28 cellular contexts compared by ENCODE assay signal in genomic region chr2:17748745-17749144, GRCh38. TPM values are rescaled to one million over a fixed set of nuclear protein-coding genes. Genes with fewer than 3 reads are reported as not detected.
DNase-seq lines count a peak whose midpoint lies in the region; ATAC-seq and TF ChIP-seq lines count a peak whose summit lies in the region.
"Had no signal": no experiment of that assay in that cellular context is flagged by ENCODE, and none has a peak within 500 bp of the region (broad histone marks: within the 10 kb centered on the region; RNA-seq: fewer than 3 reads in every experiment).

No MANE protein-coding gene starts in this region.

- BruUV-seq in HCT116 (replicated peaks; lab: Mats Ljungman, UMichigan) = no TSS peak

- H3K36me3 ChIP-seq in HCT116 (ENCODE audit: control insufficient read depth in 1 of 2, insufficient read depth in 2 of 2, low read length in 2 of 2) (peaks cover 2 to 9% of the 10 kb centered on the region in 2 experiments; a peak in 2 of 4 replicates), iPS-18a (ENCODE audit: control insufficient read depth, low read depth, low read length) (peaks cover 16% of the 10 kb centered on the region)
- H3K36me3 ChIP-seq: adrenal gland, suprapubic skin had no signal

- no peak overlapping the region for H3K9ac ChIP-seq in HCT116 (ENCODE audit: low read length)
- peak overlapping the region; percentile 52 for H3K9ac ChIP-seq in iPS-18a (ENCODE audit: low read length)
- H3K9ac ChIP-seq: SK-N-SH had no signal

- RAD21 ChIA-PET in HCT116 (lab: Charles Lee; ENCODE audit: low non-redundant PET in 1 of 2, low total read pairs in 2 of 2, uncharacterized antibody in 2 of 2, unreplicated experiment in 2 of 2) = no interaction called here

- DNase-seq in Caki2 (ENCODE audit: low read depth) = peak; percentile 76
- DNase-seq in HCT116 (ENCODE audit: low read depth, low spot score) = no peak
- peak; percentile 8 for DNase-seq in NCI-H748 treated with DMSO at 0.1 percent for 48 hours (lab: John Stamatoyannopoulos, UW)
- DNase-seq in NCI-H446 treated with DMSO at 0.1 percent for 48 hours (lab: John Stamatoyannopoulos, UW) = no peak
- DNase-seq: activated CD4-positive, alpha-beta T cell treated with anti-CD3 and anti-CD28 coated beads, Interleukin-2, amount 50 U/mL, for 48 hours; activated naive CD4-positive, alpha-beta T cell treated with Interleukin-2 at 50 U/mL for 16 hours; adrenal gland; C1 segment of cervical spinal cord; EL; endodermal cell; glutamatergic neuron; left ventricle myocardium superior; MV-4-11; NCI-H1436; NCI-H2107; NCI-H510A; SK-N-SH; stimulated activated naive CD4-positive, alpha-beta T cell treated with Interleukin-2 at 50 U/mL for 16 hours; upper lobe of left lung had no signal

- H3K4me1 ChIP-seq in HCT116 (ENCODE audit: control insufficient read depth in 1 of 2, insufficient read depth in 2 of 2, low read length in 2 of 2) = peaks cover 16 to 28% of the 10 kb centered on the region in 2 experiments; a peak in 3 of 4 replicates
- H3K4me1 ChIP-seq in iPS-18a (ENCODE audit: control insufficient read depth, low read depth, low read length) = peaks cover 35% of the 10 kb centered on the region

- H4K20me1 ChIP-seq in HCT116 (ENCODE audit: insufficient read depth) = no peaks in the 10 kb centered on the region

- in situ Hi-C loops in Caki2 (cut with HindIII; ENCODE audit: low pct_unique_long_range_greater_than_20kb, low sequenced_read_pairs) = no loop called here

- no peak overlapping the region for H2AFZ ChIP-seq in HCT116 (ENCODE audit: low read depth, low read length, poor library complexity, severe bottlenecking)
- H2AFZ ChIP-seq: PC-9 had no signal

- POLR2A ChIA-PET in HCT116 (lab: Charles Lee) = no interaction called here

- TF ChIP-seq RAD21 in HCT116 (IDR thresholded peaks at IDR 0.05; ENCODE audit: low read depth) = no peak

- CTCF ChIA-PET in HCT116 (lab: Charles Lee) = no interaction called here

- H3K79me2 ChIP-seq in HCT116 (ENCODE audit: insufficient read depth, low read length) = peaks cover 74% of the 10 kb centered on the region

- intact Hi-C loops in HCT116 (cut with micrococcal nuclease) = no loop called here

- H3K27me3 ChIP-seq in HCT116 (ENCODE audit: insufficient read depth, low read length) (no peaks in the 10 kb centered on the region), iPS-18a (ENCODE audit: control insufficient read depth, insufficient read depth, low read length) (no peaks in the 10 kb centered on the region)
- H3K27me3 ChIP-seq: adrenal gland, right atrium auricular region, suprapubic skin, upper lobe of left lung had no signal

- H3K9me2 ChIP-seq in HCT116 (ENCODE audit: insufficient read depth) = no peaks in the 10 kb centered on the region
- H3K9me2 ChIP-seq: SK-N-SH had no signal

- H3K9me3 ChIP-seq in HCT116 (ENCODE audit: control insufficient read depth in 1 of 2, insufficient read depth in 1 of 2, low read depth in 1 of 2, low read length in 2 of 2) (no peaks in the 10 kb centered on the region), iPS-18a (ENCODE audit: control insufficient read depth, low read depth, low read length) (no peaks in the 10 kb centered on the region)
- H3K9me3 ChIP-seq: adrenal gland, neutrophil, right atrium auricular region, SK-N-SH, suprapubic skin, upper lobe of left lung had no signal

- ATAC-seq in HCT116 (no peak), GM21390 (IDR thresholded peaks at IDR 0.05; ENCODE audit: unreplicated experiment) (no peak), GM21723 (IDR thresholded peaks at IDR 0.05; ENCODE audit: unreplicated experiment) (no peak)
- ATAC-seq: left ventricle myocardium superior, Right ventricle myocardium inferior had no signal

- no peak for TF ChIP-seq CTCF in HCT116 (IDR thresholded peaks at IDR 0.05 in 2 of 3, conservative IDR thresholded peaks at IDR 0.05 in 1 of 3; ENCODE audit: borderline replicate concordance in 1 of 3, insufficient read depth in 1 of 3, low read depth in 2 of 3, low read length in 2 of 3)

- no peak for TF ChIP-seq POLR2A in HCT116 (IDR thresholded peaks at IDR 0.05; ENCODE audit: borderline replicate concordance, extremely low read depth, insufficient read depth, insufficient read length)

- peak overlapping the region; percentile 36; the same call in 1 of the 2 replicates for H3K4me2 ChIP-seq in HCT116 (ENCODE audit: low read length)
- H3K4me2 ChIP-seq: PC-9, SK-N-SH, smooth muscle cell had no signal

- H3K27ac ChIP-seq in HCT116 (ENCODE audit: low read depth, low read length) (no peak overlapping the region), iPS-18a (ENCODE audit: low read length) (peak overlapping the region; percentile 95)
- H3K27ac ChIP-seq: adrenal gland, neutrophil, PC-9, right atrium auricular region, suprapubic skin, upper lobe of left lung had no signal

- H3K4me3 ChIP-seq in HCT116 (replicated peaks in 1 of 2; ENCODE audit: low read depth in 1 of 2, low read length in 2 of 2) (no peak overlapping the region), iPS-18a (ENCODE audit: low read length) (no peak overlapping the region)
- H3K4me3 ChIP-seq: adrenal gland, PC-9, right atrium auricular region, smooth muscle cell, suprapubic skin, upper lobe of left lung had no signal

TF ChIP-seq in HCT116, 20 proteins besides CTCF, POLR2A, EP300 and RAD21 (continues in another document):
- TF ChIP-seq SIN3A (IDR thresholded peaks at IDR 0.05; ENCODE audit: low read depth) (no peak), ZFX (IDR thresholded peaks at IDR 0.05) (no peak), SRF (IDR thresholded peaks at IDR 0.05; ENCODE audit: low read depth) (no peak), EZH2phosphoT487 (IDR thresholded peaks at IDR 0.05; ENCODE audit: borderline replicate concordance) (no peak), SP1 (IDR thresholded peaks at IDR 0.05; ENCODE audit: low read depth) (no peak), ZBTB33 (IDR thresholded peaks at IDR 0.05; ENCODE audit: extremely low read depth, insufficient replicate concordance, low read length) (no peak), CEBPB (IDR thresholded peaks at IDR 0.05; ENCODE audit: low read depth) (no peak), TCF7L2 (IDR thresholded peaks at IDR 0.05; ENCODE audit: borderline replicate concordance, extremely low read depth, insufficient read depth, insufficient read length) (no peak), MAX (IDR thresholded peaks at IDR 0.05) (no peak), POLR2AphosphoS5 (IDR thresholded peaks at IDR 0.05; ENCODE audit: low read depth, low read length) (no peak), EGR1 (IDR thresholded peaks at IDR 0.05; ENCODE audit: low read depth) (no peak), ATF3 (IDR thresholded peaks at IDR 0.05) (no peak), EZH2 (IDR thresholded peaks at IDR 0.05) (no peak), ELF1 (IDR thresholded peaks at IDR 0.05; ENCODE audit: borderline replicate concordance, low read depth) (no peak), YY1 (IDR thresholded peaks at IDR 0.05; ENCODE audit: extremely low read depth, insufficient replicate concordance, low read depth, low read length) (no peak)

RNA-seq across cellular contexts. Expression of gene SMC6, which starts 4.9 kb away (rescaled TPM):
- 5.9 and 10.7 TPM in 2 replicates for total RNA-seq in Caki2 (2014; rRNA removed; shearing (Covaris generic); ENCODE audit: low replicate concordance)
- 26.4 TPM for total RNA-seq in HCT116 (2021; ENCODE audit: unreplicated experiment)
- polyA plus RNA-seq in HCT116 (2012) = 6.1 and 10.1 TPM in 2 replicates

RNA-seq across cellular contexts. Expression of gene GEN1, which starts 5.2 kb away (rescaled TPM):
- total RNA-seq in Caki2 (2014; rRNA removed; shearing (Covaris generic); ENCODE audit: low replicate concordance) = 5.5 and 18.9 TPM in 2 replicates
- 19.7 TPM for total RNA-seq in HCT116 (2021; ENCODE audit: unreplicated experiment)
- 7.4 and 7.8 TPM in 2 replicates for polyA plus RNA-seq in HCT116 (2012)

Comparison
In these comparisons a context has a peak if more than half of its experiments do, and no peak if none do; other contexts are left out.
1. DNase-seq: peak in Caki2 (single experiment) and NCI-H748 treated with DMSO at 0.1 percent for 48 hours (single experiment); none in HCT116 (single experiment) and NCI-H446 treated with DMSO at 0.1 percent for 48 hours (single experiment).